22 cellular contexts compared by ENCODE assay signal in the genomic region with DNA sequence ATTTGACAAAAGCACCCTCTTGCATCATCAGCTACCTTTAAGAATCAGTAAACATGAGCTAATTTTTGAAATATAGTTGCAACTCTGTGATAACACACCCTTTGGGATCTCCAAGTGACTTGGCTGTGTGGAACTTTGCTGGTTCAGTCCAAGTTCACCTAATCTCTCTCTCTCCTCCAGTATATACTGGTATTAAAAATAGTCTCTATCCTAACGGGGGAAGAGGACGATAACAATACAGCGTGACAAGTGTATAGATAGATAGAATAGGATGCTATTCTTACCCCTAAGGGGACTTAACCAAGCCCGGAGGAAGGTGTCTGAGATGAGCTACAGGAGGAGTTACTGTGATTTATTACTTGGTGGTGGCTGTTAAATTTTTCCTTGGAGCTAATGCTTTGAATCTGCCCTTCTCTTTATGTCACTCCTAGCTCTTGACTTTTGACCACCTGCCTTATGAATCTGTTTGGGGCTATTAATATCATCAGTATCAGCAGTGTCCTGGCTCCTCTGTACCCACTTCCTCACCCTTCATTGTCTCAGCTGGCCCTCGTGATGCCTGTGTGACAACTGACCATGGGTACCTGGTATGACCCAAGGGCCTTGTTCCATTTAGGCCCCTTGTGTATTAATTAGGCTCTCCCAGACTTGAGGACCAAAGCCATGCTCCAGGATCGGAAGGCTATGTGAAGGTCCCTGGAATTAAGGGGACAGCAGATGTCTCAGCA.
DNase-seq lines count a peak whose midpoint lies in the region; ATAC-seq and TF ChIP-seq lines count a peak whose summit lies in the region.
"Had no signal": no experiment of that assay in that cellular context is flagged by ENCODE, and none has a peak within 500 bp of the region (broad histone marks: within the 10 kb centered on the region; RNA-seq: fewer than 3 reads in every experiment).

No MANE protein-coding gene starts in this region.

- TF ChIP-seq CTCF in esophagus muscularis mucosa (IDR thresholded peaks at IDR 0.05) = no peak
- no peak for TF ChIP-seq CTCF in BE2C (IDR thresholded peaks at IDR 0.05; ENCODE audit: low read depth, low read length)

- H3K4me3 ChIP-seq in esophagus muscularis mucosa = no peak overlapping the region
- no peak overlapping the region for H3K4me3 ChIP-seq in right cardiac atrium (ENCODE audit: low read length)
- H3K4me3 ChIP-seq in BE2C (ENCODE audit: low read depth, low read length) = no peak overlapping the region
- H3K4me3 ChIP-seq: A549, BLaER1 had no signal

- WGBS in esophagus muscularis mucosa = 69% methylated on average over 6 of the region's 6 CpGs
- WGBS in right cardiac atrium = 60% methylated on average over 6 of the region's 6 CpGs

- no peaks in the 10 kb centered on the region for H3K36me3 ChIP-seq in esophagus muscularis mucosa
- H3K36me3 ChIP-seq in BE2C = no peaks in the 10 kb centered on the region
- H3K36me3 ChIP-seq: BLaER1 had no signal

- TF ChIP-seq EP300 in esophagus muscularis mucosa (IDR thresholded peaks at IDR 0.05) = no peak

- no peaks in the 10 kb centered on the region for H3K9me3 ChIP-seq in esophagus muscularis mucosa
- H3K9me3 ChIP-seq in right cardiac atrium (ENCODE audit: control insufficient read depth, low read length) = no peaks in the 10 kb centered on the region
- no peaks in the 10 kb centered on the region for H3K9me3 ChIP-seq in BE2C
- H3K9me3 ChIP-seq: A549, BLaER1 had no signal

- H3K27me3 ChIP-seq in esophagus muscularis mucosa (peaks cover 0 to 2% (median 0%) of the 10 kb centered on the region in 4 donors), right cardiac atrium (ENCODE audit: control insufficient read depth, insufficient read depth) (no peaks in the 10 kb centered on the region), BE2C (no peaks in the 10 kb centered on the region)
- H3K27me3 ChIP-seq: BLaER1 had no signal

- H3K27ac ChIP-seq in esophagus muscularis mucosa (replicated peaks in 1 of 4) (no peak overlapping the region), right cardiac atrium (ENCODE audit: low read length) (peak overlapping the region; percentile 97)
- H3K27ac ChIP-seq: 22Rv1, A549, BLaER1, HL-60 had no signal

- DNase-seq in NCI-H524 (lab: John Stamatoyannopoulos, UW) (peak; percentile 58 to 75), NCI-H524 treated with DMSO at 0.1 percent for 48 hours (lab: John Stamatoyannopoulos, UW) (no peak), esophagus muscularis mucosa (ENCODE audit: extremely low spot score) (peak; percentile 72), left cardiac atrium (peak; percentile 44), right cardiac atrium (peak; percentile 34 to 65 (median 54)), BE2C (no peak)
- DNase-seq: AML-193; Calu3; CD8-positive, alpha-beta T cell; DMS79 treated with DMSO at 0.1 percent for 48 hours; GF-D8; GOT3; H7; HFFc6; IMR-90 had no signal

- no peak for TF ChIP-seq POLR2A in esophagus muscularis mucosa (IDR thresholded peaks at IDR 0.05; ENCODE audit: low read depth)

- intact Hi-C loops in esophagus muscularis mucosa (cut with DNase I) (no loop called here), left cardiac atrium (cut with DNase I) (loop anchor here in 1 of 2 donors (5.0 kb wide), 1 partner anchor 41 kb away; no protein-coding TSS in a partner anchor), right cardiac atrium (cut with DNase I) (no loop called here)

- ATAC-seq in left cardiac atrium (peak; percentile 83 to 89), right cardiac atrium (peak; percentile 90 to 91), GM19328 (IDR thresholded peaks at IDR 0.05; ENCODE audit: unreplicated experiment) (no peak), HG03439 (IDR thresholded peaks at IDR 0.05; ENCODE audit: unreplicated experiment) (no peak)
- ATAC-seq: A549; CD8-positive, alpha-beta T cell; HCT116 had no signal

- H3K4me1 ChIP-seq in esophagus muscularis mucosa = peaks cover 0 to 6% (median 0%) of the 10 kb centered on the region in 4 donors
- H3K4me1 ChIP-seq in right cardiac atrium (ENCODE audit: control insufficient read depth, insufficient read depth, low read length) = peaks cover 6% of the 10 kb centered on the region
- H3K4me1 ChIP-seq in BE2C = peaks cover 5% of the 10 kb centered on the region
- H3K4me1 ChIP-seq: A549 had no signal

Comparison
In these comparisons a context has a peak if more than half of its experiments do, and no peak if none do; other contexts are left out.
1. DNase-seq: peak in NCI-H524 (2 of 2), esophagus muscularis mucosa (single experiment), left cardiac atrium (single experiment) and right cardiac atrium (3 of 3); none in NCI-H524 treated with DMSO at 0.1 percent for 48 hours (single experiment) and BE2C (single experiment).
2. ATAC-seq: peak in left cardiac atrium (2 of 2) and right cardiac atrium (2 of 2); none in GM19328 (single experiment) and HG03439 (single experiment).